Comparison of ENCODE assay signal across 7 cellular contexts in the genomic region with DNA sequence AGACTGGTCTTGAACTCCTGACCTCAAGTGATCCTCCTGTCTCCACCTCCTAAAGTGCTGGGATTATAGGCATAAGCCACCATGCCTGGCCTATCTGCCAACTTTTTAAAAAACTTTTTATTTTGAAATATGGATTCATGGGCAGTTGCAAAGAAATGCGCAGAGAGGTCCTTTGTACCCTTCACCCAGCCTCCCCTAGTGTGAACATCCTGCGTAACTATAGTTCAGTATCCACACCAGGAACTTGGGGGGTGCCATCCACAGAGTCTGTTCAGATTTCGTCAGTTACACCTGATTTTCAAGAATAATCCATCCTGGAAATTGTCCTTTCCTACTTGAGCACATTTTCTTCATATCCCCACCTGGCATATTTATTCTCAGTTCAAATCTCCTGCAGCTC. TPM values are rescaled to one million over a fixed set of nuclear protein-coding genes. Genes with fewer than 3 reads are reported as not detected.
"Had no signal": no experiment of that assay in that cellular context is flagged by ENCODE, and none has a peak within 500 bp of the region (broad histone marks: within the 10 kb centered on the region; RNA-seq: fewer than 3 reads in every experiment).

No MANE protein-coding gene starts in this region.

- H2AFZ ChIP-seq: GM23338 had no signal

- H3K4me2 ChIP-seq: GM23338 had no signal

- ATAC-seq: GM23338, K562 had no signal

- DNase-seq: H9, HCEC 1CT, HFFc6, IMR-90, KG1 had no signal

- H3K4me3 ChIP-seq: GM23338, K562 had no signal

RNA-seq across cellular contexts. Expression of a gene that starts 33.0 kb away (rescaled TPM):
- total RNA-seq: K562 had no signal
